26 cellular contexts compared by ENCODE assay signal in genomic region chr1:18414872-18415447, GRCh38.
"Had no signal": no experiment of that assay in that cellular context is flagged by ENCODE, and none has a peak within 500 bp of the region (broad histone marks: within the 10 kb centered on the region; RNA-seq: fewer than 3 reads in every experiment).

No MANE protein-coding gene starts in this region.

- H3K27ac ChIP-seq: dorsolateral prefrontal cortex, heart left ventricle, left ventricle myocardium inferior, lower lobe of right lung, prostate gland, skin epidermis, thoracic aorta, tibial nerve, upper lobe of right lung, uterus had no signal

- DNase-seq: effector CD4-positive, alpha-beta T cell; heart left ventricle; hippocampal formation; immature natural killer cell; kidney glomerular epithelial cell; left colon; left ventricle myocardium inferior; lower lobe of right lung; naive thymus-derived CD4-positive, alpha-beta T cell; nucleus accumbens; right cardiac atrium; stimulated activated CD4-positive, alpha-beta T cell treated with anti-CD3 and anti-CD28 coated beads, Interleukin-15, amount 100 ng/mL, for 24 hours; stimulated activated CD4-positive, alpha-beta T cell treated with anti-CD3 and anti-CD28 coated beads, Interleukin-2, amount 100 ng/mL, for 48 hours; stimulated activated naive B cell treated with anti-CD40 and anti-IgM and Interleukin-4, amounts not matched to agents 10 μg/mL and 1 μg/mL and 100 μg/mL, for 72 hours; upper lobe of right lung; uterus had no signal

- H3K36me3 Mint-ChIP-seq: immature natural killer cell; memory B cell; stimulated activated naive B cell treated with anti-CD40 and anti-IgM and Interleukin-4, amounts not matched to agents 10 μg/mL and 1 μg/mL and 100 μg/mL, for 72 hours had no signal

- FAIRE-seq: colon, frontal cortex had no signal

- H3K4me3 Mint-ChIP-seq: immature natural killer cell; memory B cell; naive thymus-derived CD4-positive, alpha-beta T cell; nephron; stimulated activated naive B cell treated with anti-CD40 and anti-IgM and Interleukin-4, amounts not matched to agents 10 μg/mL and 1 μg/mL and 100 μg/mL, for 72 hours; stimulated activated naive CD8-positive, alpha-beta T cell treated with anti-CD3 and anti-CD28 coated beads, Interleukin-15, Interleukin-2, amounts not matched to agents 100 ng/mL and 50 ng/mL, for 24 hours had no signal

- H3K27me3 ChIP-seq: tibial nerve, upper lobe of right lung, uterus had no signal

- H3K4me1 ChIP-seq: heart left ventricle, left ventricle myocardium inferior, lower lobe of right lung, prostate gland, tibial nerve, upper lobe of right lung, uterus had no signal

- H3K4me3 ChIP-seq: dorsolateral prefrontal cortex, heart left ventricle, left ventricle myocardium inferior, lower lobe of right lung, prostate gland, skin epidermis, thoracic aorta, tibial nerve, upper lobe of right lung, uterus had no signal

- H3K36me3 ChIP-seq: heart left ventricle, left ventricle myocardium inferior, lower lobe of right lung, prostate gland, thoracic aorta, tibial nerve, upper lobe of right lung, uterus had no signal

- ATAC-seq: heart left ventricle; lower lobe of right lung; naive thymus-derived CD4-positive, alpha-beta T cell; right cardiac atrium; stimulated activated naive B cell treated with anti-CD40 and anti-IgM and Interleukin-4, amounts not matched to agents 10 μg/mL and 1 μg/mL and 100 μg/mL, for 72 hours; upper lobe of right lung had no signal

- H3K9me3 ChIP-seq: prostate gland, upper lobe of right lung, uterus had no signal

- H3K4me1 Mint-ChIP-seq: immature natural killer cell; memory B cell; nephron; stimulated activated naive B cell treated with anti-CD40 and anti-IgM and Interleukin-4, amounts not matched to agents 10 μg/mL and 1 μg/mL and 100 μg/mL, for 72 hours had no signal

- H3K27ac Mint-ChIP-seq: immature natural killer cell; memory B cell; naive thymus-derived CD4-positive, alpha-beta T cell; nephron; stimulated activated naive B cell treated with anti-CD40 and anti-IgM and Interleukin-4, amounts not matched to agents 10 μg/mL and 1 μg/mL and 100 μg/mL, for 72 hours; stimulated activated naive CD8-positive, alpha-beta T cell treated with anti-CD3 and anti-CD28 coated beads, Interleukin-15, Interleukin-2, amounts not matched to agents 100 ng/mL and 50 ng/mL, for 24 hours had no signal
